ENCODE assay signal across 9 cellular contexts in the genomic region with DNA sequence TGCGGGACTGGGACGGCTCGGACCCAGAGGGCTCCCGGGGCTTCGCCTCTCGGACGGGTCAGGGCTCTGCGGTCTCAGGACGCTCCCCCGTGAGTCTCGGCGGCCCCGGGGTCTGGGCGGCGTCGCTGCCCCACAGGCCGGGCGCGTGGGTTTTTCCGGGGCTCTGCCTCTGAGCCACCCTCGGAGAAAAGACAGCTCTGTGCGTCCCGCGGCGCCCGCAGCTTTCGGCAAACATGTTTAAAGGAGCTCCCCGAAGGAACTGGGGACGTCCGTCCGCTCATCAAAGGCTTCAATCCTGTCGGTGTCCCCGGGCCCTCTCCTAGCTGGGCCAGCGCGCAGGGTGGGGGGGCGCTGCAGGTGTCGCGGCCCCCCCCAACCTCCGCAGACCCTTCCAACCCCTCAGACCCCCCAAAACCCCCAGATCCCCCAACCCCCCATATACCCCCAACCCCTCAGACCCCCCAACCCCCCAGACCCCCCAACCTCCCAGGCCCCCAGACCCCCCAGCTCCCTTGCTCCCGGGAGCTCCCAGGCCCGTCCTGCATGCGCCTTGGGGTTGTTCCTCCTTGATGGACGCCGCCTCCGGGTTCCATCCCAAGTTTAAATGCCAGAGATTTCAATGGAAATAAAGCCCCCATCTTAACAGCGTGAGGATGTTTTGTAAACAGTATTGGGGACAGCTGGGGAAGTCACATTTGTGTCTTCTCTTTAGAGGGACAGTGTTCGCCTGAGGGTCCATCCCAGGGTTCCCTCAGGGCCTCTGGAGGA. TPM values are rescaled to one million over a fixed set of nuclear protein-coding genes. Genes with fewer than 3 reads are reported as not detected.
DNase-seq lines count a peak whose midpoint lies in the region; TF ChIP-seq lines count a peak whose summit lies in the region.
"Had no signal": no experiment of that assay in that cellular context is flagged by ENCODE, and none has a peak within 500 bp of the region (broad histone marks: within the 10 kb centered on the region; RNA-seq: fewer than 3 reads in every experiment).

No MANE protein-coding gene starts in this region.

- H3K4me1 ChIP-seq in Loucy (ENCODE audit: insufficient read depth, low read length, poor library complexity, severe bottlenecking) = no peaks in the 10 kb centered on the region
- H3K4me1 ChIP-seq in iPS-18a (ENCODE audit: control insufficient read depth, low read depth, low read length) = peaks cover 4% of the 10 kb centered on the region

- TF ChIP-seq CTCF in Calu3 (IDR thresholded peaks at IDR 0.05; ENCODE audit: unreplicated experiment) (no peak), Loucy (conservative IDR thresholded peaks at IDR 0.05; ENCODE audit: low read length) (no peak), endothelial cell (IDR thresholded peaks at IDR 0.05; ENCODE audit: unreplicated experiment) (no peak)

- CTCF ChIA-PET in Calu3 (lab: Charles Lee) = interaction anchor here (0.5 kb wide), 1 partner anchor 144 kb away, joined by 3 read pairs; no protein-coding TSS in a partner anchor

- peak overlapping the region; percentile 63 for H3K4me2 ChIP-seq in Loucy (ENCODE audit: low read depth, low read length, poor library complexity, severe bottlenecking)

- H3K9me2 ChIP-seq in Loucy (replicated peaks; ENCODE audit: low read depth, low read length) = no peaks in the 10 kb centered on the region

- no TSS peak for BruUV-seq in Calu3 (replicated peaks; lab: Mats Ljungman, UMichigan)

- H3K4me1 Mint-ChIP-seq in Calu3 (ENCODE audit: low read depth, unreplicated experiment) = no peaks in the 10 kb centered on the region
- H3K4me1 Mint-ChIP-seq in endothelial cell (ENCODE audit: unreplicated experiment) = peaks cover 11% of the 10 kb centered on the region

- H3K27me3 ChIP-seq in Loucy (ENCODE audit: insufficient read depth, low read length, poor library complexity, severe bottlenecking) (no peaks in the 10 kb centered on the region), iPS-18a (ENCODE audit: control insufficient read depth, insufficient read depth, low read length) (peaks cover 40% of the 10 kb centered on the region)

- H3K9ac ChIP-seq in Loucy (ENCODE audit: low read depth, low read length, poor library complexity, severe bottlenecking) = no peak overlapping the region
- H3K9ac ChIP-seq in iPS-18a (ENCODE audit: low read length) = no peak overlapping the region

- H3K9me3 ChIP-seq in Loucy (ENCODE audit: insufficient read depth, low read depth, low read length) = peaks cover 5% of the 10 kb centered on the region; the same call in 1 of the 2 replicates
- no peaks in the 10 kb centered on the region for H3K9me3 ChIP-seq in iPS-18a (ENCODE audit: control insufficient read depth, low read depth, low read length)

- intact Hi-C loops in Calu3 (cut with micrococcal nuclease; ENCODE audit: unreplicated experiment) = loop anchor here (5.0 kb wide), 1 partner anchor 45 kb away; the partner anchor contains the start of gene RNF223

- no peaks in the 10 kb centered on the region for H3F3A ChIP-seq in Loucy (ENCODE audit: low read depth)

- no peak overlapping the region; the same call in 1 of the 2 replicates for H2AFZ ChIP-seq in Loucy (ENCODE audit: low read length)

- H3K9me3 Mint-ChIP-seq in Calu3 (ENCODE audit: low read depth, unreplicated experiment) (peaks cover 2% of the 10 kb centered on the region), endothelial cell (ENCODE audit: unreplicated experiment) (peaks cover 4% of the 10 kb centered on the region)

- peaks cover 6% of the 10 kb centered on the region; the same call in 1 of the 2 replicates for H3K79me2 ChIP-seq in Loucy (ENCODE audit: insufficient read depth, low read length)

- DNase-seq in Calu3 (no peak), cerebellar cortex (ENCODE audit: low spot score) (no peak), endothelial cell (ENCODE audit: low spot score) (no peak), OCI-M2 (lab: John Stamatoyannopoulos, UW; ENCODE audit: unreplicated experiment) (no peak)
- DNase-seq in activated naive CD4-positive, alpha-beta T cell treated with anti-CD3 and anti-CD28 coated beads, Interleukin-2, amount 50 U/mL, for 16 hours = peak; percentile 43
- peak; percentile 39 for DNase-seq in stimulated activated CD4-positive, alpha-beta T cell treated with anti-CD3 and anti-CD28 coated beads, Interleukin-4, amount 100 ng/mL, for 24 hours

- no peak overlapping the region for H3K27ac Mint-ChIP-seq in Calu3 (ENCODE audit: unreplicated experiment)
- H3K27ac Mint-ChIP-seq in endothelial cell (ENCODE audit: unreplicated experiment) = no peak overlapping the region

- H3K4me3 Mint-ChIP-seq in Calu3 (ENCODE audit: low read depth, unreplicated experiment) (peak overlapping the region; percentile 77), endothelial cell (ENCODE audit: unreplicated experiment) (no peak overlapping the region)

- no peak overlapping the region for H3K27ac ChIP-seq in iPS-18a (ENCODE audit: low read length)

- H3K4me3 ChIP-seq in Loucy (ENCODE audit: low read length, poor library complexity, severe bottlenecking) (peak overlapping the region; percentile 65), iPS-18a (ENCODE audit: low read length) (peak overlapping the region; percentile 46)

- H3K36me3 ChIP-seq in Loucy (ENCODE audit: insufficient read depth, low read length) (no peaks in the 10 kb centered on the region), iPS-18a (ENCODE audit: control insufficient read depth, low read depth, low read length) (no peaks in the 10 kb centered on the region)

- no peaks in the 10 kb centered on the region for H4K20me1 ChIP-seq in Loucy (ENCODE audit: insufficient read depth, low read length, poor library complexity, severe bottlenecking)

- H3K36me3 Mint-ChIP-seq in Calu3 (ENCODE audit: insufficient read depth, unreplicated experiment) (peaks cover 23% of the 10 kb centered on the region), endothelial cell (ENCODE audit: low read depth, unreplicated experiment) (peaks cover 15% of the 10 kb centered on the region)

- no peaks in the 10 kb centered on the region for H3K27me3 Mint-ChIP-seq in Calu3 (ENCODE audit: unreplicated experiment)
- peaks cover 17% of the 10 kb centered on the region for H3K27me3 Mint-ChIP-seq in endothelial cell (ENCODE audit: unreplicated experiment)

RNA-seq across cellular contexts. Expression of gene C1orf159, which starts 1.0 kb away (rescaled TPM):
- total RNA-seq in Calu3 (2022) (32.4 and 34.7 TPM in 2 replicates), endothelial cell (ENCODE audit: unreplicated experiment) (16.6 TPM)

RNA-seq across cellular contexts. Expression of gene RNF223, which starts 42.8 kb away (rescaled TPM):
- 5.0 and 5.6 TPM in 2 replicates for total RNA-seq in Calu3 (2022)
- not detected for total RNA-seq in endothelial cell (ENCODE audit: unreplicated experiment)
- total RNA-seq: NCI-H460 had no signal

RNA-seq across cellular contexts. Expression of gene TTLL10, which starts 56.8 kb away (rescaled TPM):
- total RNA-seq in Calu3 (2022) = 2.4 and 3.5 TPM in 2 replicates
- not detected for total RNA-seq in endothelial cell (ENCODE audit: unreplicated experiment)
- total RNA-seq: NCI-H460 had no signal

Comparison
In these comparisons a context has a peak if more than half of its experiments do, and no peak if none do; other contexts are left out.
1. DNase-seq: peak in activated naive CD4-positive, alpha-beta T cell treated with anti-CD3 and anti-CD28 coated beads, Interleukin-2, amount 50 U/mL, for 16 hours (single experiment) and stimulated activated CD4-positive, alpha-beta T cell treated with anti-CD3 and anti-CD28 coated beads, Interleukin-4, amount 100 ng/mL, for 24 hours (single experiment); none in Calu3 (single experiment), cerebellar cortex (single experiment), endothelial cell (single experiment) and OCI-M2 (single experiment).